In genomic region chr7:151342102-151342646, GRCh38 we compare ENCODE assay signal across 1 cellular context.
TF ChIP-seq lines count a peak whose summit lies in the region.

No MANE protein-coding gene starts in this region.

TF ChIP-seq in K562, 482 proteins besides CTCF, POLR2A, EP300 and RAD21 (continued from another document and continues in another):
- TF ChIP-seq SMARCB1 (IDR thresholded peaks at IDR 0.05; ENCODE audit: insufficient read length, low read depth): no peak
- no peak for TF ChIP-seq ERF (CRISPR knock-in tag; IDR thresholded peaks at IDR 0.05)
- TF ChIP-seq KDM1A (IDR thresholded peaks at IDR 0.05): peak; percentile 98 to 99
- TF ChIP-seq EP400 (IDR thresholded peaks at IDR 0.05): peak; percentile 51
- TF ChIP-seq, protein P1, sequence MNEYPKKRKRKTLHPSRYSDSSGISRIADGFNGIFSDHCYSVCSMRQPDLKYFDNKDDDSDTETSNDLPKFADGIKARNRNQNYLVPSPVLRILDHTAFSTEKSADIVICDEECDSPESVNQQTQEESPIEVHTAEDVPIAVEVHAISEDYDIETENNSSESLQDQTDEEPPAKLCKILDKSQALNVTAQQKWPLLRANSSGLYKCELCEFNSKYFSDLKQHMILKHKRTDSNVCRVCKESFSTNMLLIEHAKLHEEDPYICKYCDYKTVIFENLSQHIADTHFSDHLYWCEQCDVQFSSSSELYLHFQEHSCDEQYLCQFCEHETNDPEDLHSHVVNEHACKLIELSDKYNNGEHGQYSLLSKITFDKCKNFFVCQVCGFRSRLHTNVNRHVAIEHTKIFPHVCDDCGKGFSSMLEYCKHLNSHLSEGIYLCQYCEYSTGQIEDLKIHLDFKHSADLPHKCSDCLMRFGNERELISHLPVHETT (CRISPR knock-in tag; conservative IDR thresholded peaks at IDR 0.05 in 1 of 2, IDR thresholded peaks at IDR 0.05 in 1 of 2): no peak
- TF ChIP-seq HDAC1 (IDR thresholded peaks at IDR 0.05): 0 out of 4 replicates have a peak, but pooled peaks of 1 of the 2 experiments have one; percentile 22
- TF ChIP-seq RBM25 (IDR thresholded peaks at IDR 0.05; ENCODE audit: low read depth, low read length, severe bottlenecking): no peak
- TF ChIP-seq POLR2H (tag; IDR thresholded peaks at IDR 0.05; ENCODE audit: low read depth): peak; percentile 48; the same call in 1 of the 2 replicates
- no peak for TF ChIP-seq TCF3 (CRISPR knock-in tag; IDR thresholded peaks at IDR 0.05)
- TF ChIP-seq, protein P2, sequence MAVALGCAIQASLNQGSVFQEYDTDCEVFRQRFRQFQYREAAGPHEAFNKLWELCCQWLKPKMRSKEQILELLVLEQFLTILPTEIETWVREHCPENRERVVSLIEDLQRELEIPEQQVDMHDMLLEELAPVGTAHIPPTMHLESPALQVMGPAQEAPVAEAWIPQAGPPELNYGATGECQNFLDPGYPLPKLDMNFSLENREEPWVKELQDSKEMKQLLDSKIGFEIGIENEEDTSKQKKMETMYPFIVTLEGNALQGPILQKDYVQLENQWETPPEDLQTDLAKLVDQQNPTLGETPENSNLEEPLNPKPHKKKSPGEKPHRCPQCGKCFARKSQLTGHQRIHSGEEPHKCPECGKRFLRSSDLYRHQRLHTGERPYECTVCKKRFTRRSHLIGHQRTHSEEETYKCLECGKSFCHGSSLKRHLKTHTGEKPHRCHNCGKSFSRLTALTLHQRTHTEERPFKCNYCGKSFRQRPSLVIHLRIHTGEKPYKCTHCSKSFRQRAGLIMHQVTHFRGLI (CRISPR knock-in tag; IDR thresholded peaks at IDR 0.05): no peak
- peak; percentile 49 for TF ChIP-seq CHD1 (IDR thresholded peaks at IDR 0.05; ENCODE audit: low read length)
- no peak for TF ChIP-seq ZMIZ1 (IDR thresholded peaks at IDR 0.05; ENCODE audit: low read depth in 2 of 2, low read length in 2 of 2)
- TF ChIP-seq THAP7 (CRISPR knock-in tag; IDR thresholded peaks at IDR 0.05): no peak
- TF ChIP-seq NR2C2 (CRISPR knock-in tag; IDR thresholded peaks at IDR 0.05): no peak
- TF ChIP-seq NR2C2 (tag; IDR thresholded peaks at IDR 0.05): peak; percentile 60
- TF ChIP-seq EHMT2 (IDR thresholded peaks at IDR 0.05): no peak
- TF ChIP-seq CCAR2 (IDR thresholded peaks at IDR 0.05; ENCODE audit: low read depth, low read length): no peak
- no peak for TF ChIP-seq KDM5B (IDR thresholded peaks at IDR 0.05; ENCODE audit: insufficient replicate concordance, low read depth, low read length)
- TF ChIP-seq MAFK (IDR thresholded peaks at IDR 0.05; ENCODE audit: low read length): no peak
- no peak for TF ChIP-seq ZKSCAN1 (IDR thresholded peaks at IDR 0.05; ENCODE audit: low read depth, low read length)
- TF ChIP-seq MXI1 (IDR thresholded peaks at IDR 0.05; ENCODE audit: low read depth, low read length): peak; percentile 31; the same call in 1 of the 2 replicates
- TF ChIP-seq HDAC2 (IDR thresholded peaks at IDR 0.05): peak; percentile 92
- TF ChIP-seq MLLT1 (IDR thresholded peaks at IDR 0.05): no peak
- TF ChIP-seq, protein P3, sequence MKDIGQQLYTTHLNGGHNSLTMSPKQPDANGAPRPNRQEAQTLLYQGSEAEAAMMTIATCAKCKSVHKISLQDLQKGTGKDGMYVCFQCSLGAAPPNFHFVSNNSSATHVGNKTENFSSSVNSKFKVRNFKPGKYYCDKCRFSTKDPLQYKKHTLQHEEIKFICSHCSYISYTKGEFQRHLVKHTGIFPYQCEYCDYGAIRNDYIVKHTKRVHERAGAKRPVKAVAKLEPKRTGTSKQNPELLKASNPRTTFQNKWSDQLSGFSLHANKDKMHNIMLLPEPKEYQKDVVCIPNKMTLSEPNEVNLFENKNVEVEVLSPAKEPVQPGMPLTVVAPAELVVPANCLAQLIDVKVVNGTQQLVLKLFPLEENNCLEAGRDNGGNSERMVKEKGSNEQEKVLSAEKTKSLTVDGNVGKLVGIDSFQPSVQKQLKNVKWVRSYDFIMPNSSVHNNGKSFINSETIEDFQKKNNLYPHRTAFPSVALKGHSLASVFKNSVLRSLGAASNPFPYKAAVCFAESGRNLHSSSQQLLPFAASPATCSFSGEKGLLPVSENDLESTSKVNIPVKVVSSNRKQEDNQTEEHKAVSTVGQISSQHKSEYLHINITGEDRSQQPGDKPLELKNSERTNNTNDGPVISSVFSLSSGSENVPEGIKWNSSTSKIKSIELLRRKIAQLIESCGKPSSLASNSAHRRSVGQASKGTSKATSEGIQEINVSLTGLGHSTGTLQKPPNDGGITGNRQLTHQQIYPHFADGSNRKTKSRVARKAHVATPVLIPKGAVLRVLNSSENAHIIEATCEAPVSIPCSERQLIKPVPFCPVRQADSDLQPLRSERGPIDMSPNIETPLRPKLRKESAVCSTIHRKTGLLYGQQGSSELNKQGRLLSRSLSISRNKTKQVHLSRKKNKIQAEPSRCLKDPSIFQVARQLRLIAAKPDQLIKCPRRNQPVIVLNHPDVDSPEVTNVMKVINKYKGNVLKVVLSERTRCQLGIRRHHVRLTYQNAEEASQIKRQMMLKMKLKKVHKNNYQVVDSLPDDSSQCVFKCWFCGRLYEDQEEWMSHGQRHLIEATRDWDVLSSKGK (CRISPR knock-in tag; IDR thresholded peaks at IDR 0.05): no peak
- TF ChIP-seq, protein P4, sequence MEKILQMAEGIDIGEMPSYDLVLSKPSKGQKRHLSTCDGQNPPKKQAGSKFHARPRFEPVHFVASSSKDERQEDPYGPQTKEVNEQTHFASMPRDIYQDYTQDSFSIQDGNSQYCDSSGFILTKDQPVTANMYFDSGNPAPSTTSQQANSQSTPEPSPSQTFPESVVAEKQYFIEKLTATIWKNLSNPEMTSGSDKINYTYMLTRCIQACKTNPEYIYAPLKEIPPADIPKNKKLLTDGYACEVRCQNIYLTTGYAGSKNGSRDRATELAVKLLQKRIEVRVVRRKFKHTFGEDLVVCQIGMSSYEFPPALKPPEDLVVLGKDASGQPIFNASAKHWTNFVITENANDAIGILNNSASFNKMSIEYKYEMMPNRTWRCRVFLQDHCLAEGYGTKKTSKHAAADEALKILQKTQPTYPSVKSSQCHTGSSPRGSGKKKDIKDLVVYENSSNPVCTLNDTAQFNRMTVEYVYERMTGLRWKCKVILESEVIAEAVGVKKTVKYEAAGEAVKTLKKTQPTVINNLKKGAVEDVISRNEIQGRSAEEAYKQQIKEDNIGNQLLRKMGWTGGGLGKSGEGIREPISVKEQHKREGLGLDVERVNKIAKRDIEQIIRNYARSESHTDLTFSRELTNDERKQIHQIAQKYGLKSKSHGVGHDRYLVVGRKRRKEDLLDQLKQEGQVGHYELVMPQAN (IDR thresholded peaks at IDR 0.05; ENCODE audit: borderline replicate concordance): 0 out of 2 replicates have a peak, but pooled peaks have one; percentile 43
- no peak for TF ChIP-seq SMARCA4 (IDR thresholded peaks at IDR 0.05)
- 0 out of 2 replicates have a peak, but pooled peaks have one; percentile 54 for TF ChIP-seq GATAD2B (IDR thresholded peaks at IDR 0.05; ENCODE audit: borderline replicate concordance)
- TF ChIP-seq GABPA (tag; conservative IDR thresholded peaks at IDR 0.05; ENCODE audit: low read depth): 0 out of 2 replicates have a peak, but pooled peaks have one; percentile 72
- no peak for TF ChIP-seq MAZ (CRISPR knock-in tag; conservative IDR thresholded peaks at IDR 0.05 in 1 of 2, IDR thresholded peaks at IDR 0.05 in 1 of 2)
- TF ChIP-seq GABPB1 (CRISPR knock-in tag; IDR thresholded peaks at IDR 0.05): no peak
- TF ChIP-seq BRD9 (IDR thresholded peaks at IDR 0.05; ENCODE audit: low read depth, partially characterized antibody): peak; percentile 25
- no peak for TF ChIP-seq SETDB1 (IDR thresholded peaks at IDR 0.05; ENCODE audit: low read length)
- TF ChIP-seq, protein P5, sequence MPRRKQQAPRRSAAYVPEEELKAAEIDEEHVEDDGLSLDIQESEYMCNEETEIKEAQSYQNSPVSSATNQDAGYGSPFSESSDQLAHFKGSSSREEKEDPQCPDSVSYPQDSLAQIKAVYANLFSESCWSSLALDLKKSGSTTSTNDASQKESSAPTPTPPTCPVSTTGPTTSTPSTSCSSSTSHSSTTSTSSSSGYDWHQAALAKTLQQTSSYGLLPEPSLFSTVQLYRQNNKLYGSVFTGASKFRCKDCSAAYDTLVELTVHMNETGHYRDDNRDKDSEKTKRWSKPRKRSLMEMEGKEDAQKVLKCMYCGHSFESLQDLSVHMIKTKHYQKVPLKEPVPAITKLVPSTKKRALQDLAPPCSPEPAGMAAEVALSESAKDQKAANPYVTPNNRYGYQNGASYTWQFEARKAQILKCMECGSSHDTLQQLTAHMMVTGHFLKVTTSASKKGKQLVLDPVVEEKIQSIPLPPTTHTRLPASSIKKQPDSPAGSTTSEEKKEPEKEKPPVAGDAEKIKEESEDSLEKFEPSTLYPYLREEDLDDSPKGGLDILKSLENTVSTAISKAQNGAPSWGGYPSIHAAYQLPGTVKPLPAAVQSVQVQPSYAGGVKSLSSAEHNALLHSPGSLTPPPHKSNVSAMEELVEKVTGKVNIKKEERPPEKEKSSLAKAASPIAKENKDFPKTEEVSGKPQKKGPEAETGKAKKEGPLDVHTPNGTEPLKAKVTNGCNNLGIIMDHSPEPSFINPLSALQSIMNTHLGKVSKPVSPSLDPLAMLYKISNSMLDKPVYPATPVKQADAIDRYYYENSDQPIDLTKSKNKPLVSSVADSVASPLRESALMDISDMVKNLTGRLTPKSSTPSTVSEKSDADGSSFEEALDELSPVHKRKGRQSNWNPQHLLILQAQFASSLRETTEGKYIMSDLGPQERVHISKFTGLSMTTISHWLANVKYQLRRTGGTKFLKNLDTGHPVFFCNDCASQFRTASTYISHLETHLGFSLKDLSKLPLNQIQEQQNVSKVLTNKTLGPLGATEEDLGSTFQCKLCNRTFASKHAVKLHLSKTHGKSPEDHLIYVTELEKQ (CRISPR knock-in tag; IDR thresholded peaks at IDR 0.05): no peak
- peak; percentile 50; the same call in 1 of the 2 replicates for TF ChIP-seq GTF2E2 (tag; IDR thresholded peaks at IDR 0.05)
- no peak for TF ChIP-seq PATZ1 (CRISPR knock-in tag; IDR thresholded peaks at IDR 0.05; ENCODE audit: borderline replicate concordance)
- TF ChIP-seq FOSL1 (tag; conservative IDR thresholded peaks at IDR 0.05): 0 out of 2 replicates have a peak, but pooled peaks have one; percentile 39
- no peak for TF ChIP-seq MEF2D (tag; conservative IDR thresholded peaks at IDR 0.05; ENCODE audit: low read depth)
- TF ChIP-seq MTF1 (CRISPR knock-in tag; IDR thresholded peaks at IDR 0.05; ENCODE audit: borderline replicate concordance): no peak
- peak; percentile 4 for TF ChIP-seq RBBP5 (IDR thresholded peaks at IDR 0.05; ENCODE audit: borderline replicate concordance, insufficient read depth, low read length, poor library complexity, severe bottlenecking)
- no peak for TF ChIP-seq SRSF7 (optimal IDR thresholded peaks at IDR 0.05; ENCODE audit: low read depth, low read length)
- TF ChIP-seq CREB3 (tag; conservative IDR thresholded peaks at IDR 0.05; ENCODE audit: low read depth): no peak
